Comparison of ENCODE assay signal across 1 cellular context in genomic region chr1:155094622-155094948, GRCh38.
A peak's percentile ranks its signal among the peaks of the same experiment; 100 is the strongest.
TF ChIP-seq lines count a peak whose summit lies in the region.

No MANE protein-coding gene starts in this region.

TF ChIP-seq in HepG2, 621 proteins besides CTCF, POLR2A, EP300 and RAD21:
- TF ChIP-seq ATF4 (CRISPR knock-in tag; IDR thresholded peaks at IDR 0.05) (0 out of 4 replicates have a peak, but pooled peaks of 1 of the 2 experiments have one; percentile 11), ZNF251 (CRISPR knock-in tag; IDR thresholded peaks at IDR 0.05) (no peak)
